In genomic region chr1:47745725-47746609, GRCh38 we compare ENCODE assay signal across 20 cellular contexts.
"Had no signal": no experiment of that assay in that cellular context is flagged by ENCODE, and none has a peak within 500 bp of the region (broad histone marks: within the 10 kb centered on the region; RNA-seq: fewer than 3 reads in every experiment).

No MANE protein-coding gene starts in this region.

- H3K36me3 ChIP-seq: adrenal gland, esophagus muscularis mucosa, left lung, prostate gland, thyroid gland, WERI-Rb-1 had no signal

- H3K9me3 ChIP-seq: adrenal gland, esophagus muscularis mucosa, prostate gland, thyroid gland had no signal

- H3K4me1 ChIP-seq: adrenal gland, left lung, thyroid gland had no signal

- DNase-seq: activated CD4-positive, alpha-beta T cell treated with anti-CD3 and anti-CD28 coated beads, Interleukin-2, amount 10 ng/mL, durations not matched to agents 7 days and 5 days; activated CD4-positive, CD25-positive, alpha-beta regulatory T cell treated with anti-CD3 and anti-CD28 coated beads, Interleukin-2, amount 50 U/mL, for 72 hours; activated CD8-positive, alpha-beta T cell treated with anti-CD3 and anti-CD28 coated beads for 36 hours; activated T-cell treated with anti-CD3 and anti-CD28 coated beads, Interleukin-2, amount 50 U/mL, for 24 hours; effector memory CD8-positive, alpha-beta T cell; glutamatergic neuron; immature natural killer cell; left lung; stimulated activated CD4-positive, alpha-beta T cell treated with anti-CD3 and anti-CD28 coated beads, Interleukin-12 subunit alpha, Interleukin-12 subunit beta, amount 100 ng/mL, for 4 hours; stimulated activated CD4-positive, alpha-beta T cell treated with anti-CD3 and anti-CD28 coated beads, Interleukin-4, amount 100 ng/mL, for 4 hours; substantia nigra; thyroid gland; WERI-Rb-1 had no signal

- H3K27me3 ChIP-seq: adrenal gland, esophagus muscularis mucosa, hepatocyte, left lung, thyroid gland had no signal

- H3K27ac ChIP-seq: adrenal gland, dorsolateral prefrontal cortex, esophagus muscularis mucosa, hepatocyte, left lung, prostate gland, thyroid gland, WERI-Rb-1 had no signal

- ATAC-seq: activated CD8-positive, alpha-beta T cell treated with anti-CD3 and anti-CD28 coated beads for 36 hours; activated T-helper 17 cell treated with anti-CD3 and anti-CD28 coated beads, Interleukin-2, amount 50 U/mL, for 72 hours; effector memory CD8-positive, alpha-beta T cell; left lung; natural killer cell treated with Interleukin-12 subunit alpha and Interleukin-12 subunit beta and Interleukin-15 and Interleukin-18, amount 100 ng/mL, for 72 hours had no signal

- H3K4me3 ChIP-seq: adrenal gland, dorsolateral prefrontal cortex, esophagus muscularis mucosa, hepatocyte, left lung, prostate gland, thyroid gland had no signal
